Comparison of ENCODE assay signal across 33 cellular contexts in the genomic region with DNA sequence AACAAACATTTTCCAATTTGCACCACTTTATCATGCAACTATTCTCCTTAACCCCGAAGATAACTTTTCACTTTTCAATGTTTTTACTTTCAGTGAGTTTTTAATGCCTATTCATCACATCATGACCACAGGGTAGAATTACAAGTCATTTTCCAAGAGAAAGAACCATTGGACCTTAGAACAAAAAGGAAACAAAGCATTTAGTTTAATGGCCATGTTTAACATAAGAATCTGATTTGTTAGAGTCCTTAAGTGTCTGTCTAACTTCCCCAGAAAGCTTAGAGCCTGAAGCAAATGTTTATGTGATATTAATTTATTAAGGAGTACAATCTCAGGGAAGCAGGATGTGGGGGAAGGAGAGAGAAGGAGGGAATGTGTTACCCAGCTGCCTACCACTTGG.
"Had no signal": no experiment of that assay in that cellular context is flagged by ENCODE, and none has a peak within 500 bp of the region (broad histone marks: within the 10 kb centered on the region; RNA-seq: fewer than 3 reads in every experiment).

No MANE protein-coding gene starts in this region.

- H3K27me3 ChIP-seq: ascending aorta, breast epithelium, cardiac muscle cell, colonic mucosa, esophagus squamous epithelium, gastroesophageal sphincter had no signal

- H3K9me3 ChIP-seq: ascending aorta, breast epithelium, colonic mucosa, esophagus squamous epithelium, gastroesophageal sphincter had no signal

- H3K4me3 ChIP-seq: ascending aorta, breast epithelium, cardiac muscle cell, colonic mucosa, esophagus squamous epithelium, gastroesophageal sphincter had no signal

- H3K4me1 Mint-ChIP-seq: activated CD4-positive, alpha-beta T cell treated with anti-CD3 and anti-CD28 coated beads for 36 hours; activated CD4-positive, alpha-beta T cell treated with anti-CD3 and anti-CD28 coated beads, Interleukin-2, amount 10 ng/mL, durations not matched to agents 24 days and 14 days; activated CD8-positive, alpha-beta memory T cell treated with anti-CD3 and anti-CD28 coated beads, Interleukin-2, amount 10 ng/mL, durations not matched to agents 7 days and 5 days; activated naive CD8-positive, alpha-beta T cell treated with anti-CD3 and anti-CD28 coated beads, Interleukin-2, amount 10 ng/mL, durations not matched to agents 7 days and 5 days; T-helper 17 cell had no signal

- H3K27ac Mint-ChIP-seq: activated CD4-positive, alpha-beta memory T cell treated with anti-CD3 and anti-CD28 coated beads for 36 hours; activated CD4-positive, alpha-beta T cell treated with anti-CD3 and anti-CD28 coated beads for 36 hours; activated CD4-positive, alpha-beta T cell treated with anti-CD3 and anti-CD28 coated beads, Interleukin-2, amount 10 ng/mL, durations not matched to agents 24 days and 14 days; activated CD8-positive, alpha-beta memory T cell treated with anti-CD3 and anti-CD28 coated beads, Interleukin-2, amount 10 ng/mL, durations not matched to agents 7 days and 5 days; activated CD8-positive, alpha-beta T cell treated with anti-CD3 and anti-CD28 coated beads, Interleukin-2, amount 10 ng/mL, durations not matched to agents 7 days and 5 days; activated naive CD4-positive, alpha-beta T cell treated with anti-CD3 and anti-CD28 coated beads for 36 hours; activated naive CD4-positive, alpha-beta T cell treated with anti-CD3 and anti-CD28 coated beads, Interleukin-2, amount 50 U/mL, for 72 hours; activated naive CD8-positive, alpha-beta T cell treated with anti-CD3 and anti-CD28 coated beads, Interleukin-2, amount 10 ng/mL, durations not matched to agents 7 days and 5 days; activated T-helper 1 cell treated with anti-CD3 and anti-CD28 coated beads, Interleukin-12 subunit alpha, Interleukin-12 subunit beta, Interleukin-2, Interleukin-4 antibody, amounts not matched to agents 30 ng/mL and 10 ng/mL and 1 ng/mL, durations not matched to agents 14 hours and 24 hours and 36 hours; activated T-helper 2 cell treated with anti-CD3 and anti-CD28 coated beads, Interferon-gamma antibody, Interleukin-2, Interleukin-4, amounts not matched to agents 10 μg/mL and 5 μg/mL and 100 μg/mL, durations not matched to agents 14 hours and 24 hours and 36 hours; brain; T-helper 17 cell; T-helper 2 cell treated with Interferon-gamma antibody and Interleukin-4, amounts not matched to agents 5 μg/mL and 100 μg/mL, for 36 hours had no signal

- H3K36me3 Mint-ChIP-seq: activated CD4-positive, alpha-beta memory T cell treated with anti-CD3 and anti-CD28 coated beads for 36 hours; activated CD8-positive, alpha-beta memory T cell treated with anti-CD3 and anti-CD28 coated beads, Interleukin-2, amount 10 ng/mL, durations not matched to agents 7 days and 5 days; activated naive CD4-positive, alpha-beta T cell treated with anti-CD3 and anti-CD28 coated beads, Interleukin-2, amount 50 U/mL, for 72 hours; activated naive CD8-positive, alpha-beta T cell treated with anti-CD3 and anti-CD28 coated beads, Interleukin-2, amount 10 ng/mL, durations not matched to agents 7 days and 5 days; brain had no signal

- H3K36me3 ChIP-seq: ascending aorta, breast epithelium, cardiac muscle cell, colonic mucosa, esophagus squamous epithelium, gastroesophageal sphincter, WERI-Rb-1 had no signal

- H3K4me3 Mint-ChIP-seq: activated CD4-positive, alpha-beta memory T cell treated with anti-CD3 and anti-CD28 coated beads for 36 hours; activated CD4-positive, alpha-beta T cell treated with anti-CD3 and anti-CD28 coated beads for 36 hours; activated CD4-positive, alpha-beta T cell treated with anti-CD3 and anti-CD28 coated beads, Interleukin-2, amount 10 ng/mL, durations not matched to agents 24 days and 14 days; activated CD8-positive, alpha-beta memory T cell treated with anti-CD3 and anti-CD28 coated beads, Interleukin-2, amount 10 ng/mL, durations not matched to agents 7 days and 5 days; activated CD8-positive, alpha-beta T cell treated with anti-CD3 and anti-CD28 coated beads, Interleukin-2, amount 10 ng/mL, durations not matched to agents 7 days and 5 days; activated naive CD4-positive, alpha-beta T cell treated with anti-CD3 and anti-CD28 coated beads for 36 hours; activated naive CD8-positive, alpha-beta T cell treated with anti-CD3 and anti-CD28 coated beads, Interleukin-2, amount 10 ng/mL, durations not matched to agents 7 days and 5 days; activated T-helper 1 cell treated with anti-CD3 and anti-CD28 coated beads, Interleukin-12 subunit alpha, Interleukin-12 subunit beta, Interleukin-2, Interleukin-4 antibody, amounts not matched to agents 30 ng/mL and 10 ng/mL and 1 ng/mL, durations not matched to agents 14 hours and 24 hours and 36 hours; brain; T-helper 17 cell; T-helper 2 cell treated with Interferon-gamma antibody and Interleukin-4, amounts not matched to agents 5 μg/mL and 100 μg/mL, for 36 hours had no signal

- H3K27ac ChIP-seq: ascending aorta, breast epithelium, cardiac muscle cell, colonic mucosa, epithelial cell of prostate, esophagus squamous epithelium, gastroesophageal sphincter, WERI-Rb-1 had no signal

- DNase-seq: activated CD4-positive, alpha-beta memory T cell treated with anti-CD3 and anti-CD28 coated beads for 36 hours; activated CD4-positive, alpha-beta T cell treated with anti-CD3 and anti-CD28 coated beads for 36 hours; activated CD4-positive, alpha-beta T cell treated with anti-CD3 and anti-CD28 coated beads, Interleukin-2, amount 10 ng/mL, durations not matched to agents 24 days and 14 days; activated CD4-positive, CD25-positive, alpha-beta regulatory T cell; activated CD4-positive, CD25-positive, alpha-beta regulatory T cell treated with anti-CD3 and anti-CD28 coated beads, Interleukin-2, amount 50 U/mL, for 72 hours; activated CD8-positive, alpha-beta memory T cell treated with anti-CD3 and anti-CD28 coated beads, Interleukin-2, amount 10 ng/mL, durations not matched to agents 7 days and 5 days; activated CD8-positive, alpha-beta memory T cell treated with anti-CD3 and anti-CD28 coated beads, Interleukin-2, amount 50 U/mL, for 4 hours; activated CD8-positive, alpha-beta T cell treated with anti-CD3 and anti-CD28 coated beads, Interleukin-2, amount 10 ng/mL, durations not matched to agents 7 days and 5 days; activated effector memory CD4-positive, alpha-beta T cell treated with anti-CD3 and anti-CD28 coated beads, Interleukin-2, amount 50 U/mL, for 16 hours; activated naive CD4-positive, alpha-beta T cell treated with anti-CD3 and anti-CD28 coated beads for 36 hours; activated naive CD8-positive, alpha-beta T cell treated with anti-CD3 and anti-CD28 coated beads, Interleukin-2, amount 10 ng/mL, durations not matched to agents 7 days and 5 days; activated T-cell treated with anti-CD3 and anti-CD28 coated beads, Interleukin-2, amount 50 U/mL, for 1 hour; activated T-cell treated with anti-CD3 and anti-CD28 coated beads, Interleukin-2, amount 50 U/mL, for 48 hours; central memory CD4-positive, alpha-beta T cell; cerebellar nuclear complex; colonic mucosa; effector CD8-positive, alpha-beta T cell; esophagus squamous epithelium; foreskin melanocyte; T-helper 1 cell; T-helper 17 cell; T1000; WERI-Rb-1 had no signal

- ATAC-seq: activated CD4-positive, alpha-beta T cell treated with anti-CD3 and anti-CD28 coated beads for 36 hours; activated CD8-positive, alpha-beta memory T cell treated with anti-CD3 and anti-CD28 coated beads, Interleukin-2, amount 10 ng/mL, durations not matched to agents 7 days and 5 days; activated CD8-positive, alpha-beta T cell treated with anti-CD3 and anti-CD28 coated beads, Interleukin-2, amount 10 ng/mL, durations not matched to agents 7 days and 5 days; activated naive CD4-positive, alpha-beta T cell treated with anti-CD3 and anti-CD28 coated beads, Interleukin-2, amount 50 U/mL, for 72 hours; gastroesophageal sphincter; T-helper 17 cell had no signal

- H3K4me1 ChIP-seq: ascending aorta, breast epithelium, colonic mucosa, esophagus squamous epithelium had no signal

- H3K9me3 Mint-ChIP-seq: activated CD4-positive, alpha-beta T cell treated with anti-CD3 and anti-CD28 coated beads, Interleukin-2, amount 10 ng/mL, durations not matched to agents 24 days and 14 days; activated naive CD4-positive, alpha-beta T cell treated with anti-CD3 and anti-CD28 coated beads for 36 hours; activated naive CD4-positive, alpha-beta T cell treated with anti-CD3 and anti-CD28 coated beads, Interleukin-2, amount 50 U/mL, for 72 hours; activated T-helper 2 cell treated with anti-CD3 and anti-CD28 coated beads, Interferon-gamma antibody, Interleukin-2, Interleukin-4, amounts not matched to agents 10 μg/mL and 5 μg/mL and 100 μg/mL, durations not matched to agents 14 hours and 24 hours and 36 hours; T-helper 2 cell treated with Interferon-gamma antibody and Interleukin-4, amounts not matched to agents 5 μg/mL and 100 μg/mL, for 36 hours had no signal

- H3K27me3 Mint-ChIP-seq: activated CD4-positive, alpha-beta memory T cell treated with anti-CD3 and anti-CD28 coated beads for 36 hours; activated CD8-positive, alpha-beta memory T cell treated with anti-CD3 and anti-CD28 coated beads, Interleukin-2, amount 10 ng/mL, durations not matched to agents 7 days and 5 days; brain; T-helper 17 cell had no signal
